In genomic region chr4:138576684-138577083, GRCh38 we compare ENCODE assay signal across 9 cellular contexts.
A peak's percentile ranks its signal among the peaks of the same experiment; 100 is the strongest.
DNase-seq lines count a peak whose midpoint lies in the region; ATAC-seq and TF ChIP-seq lines count a peak whose summit lies in the region.
"Had no signal": no experiment of that assay in that cellular context is flagged by ENCODE, and none has a peak within 500 bp of the region (broad histone marks: within the 10 kb centered on the region; RNA-seq: fewer than 3 reads in every experiment).

No MANE protein-coding gene starts in this region.

- H3K27me3 ChIP-seq in left lung (no peaks in the 10 kb centered on the region), sigmoid colon (no peaks in the 10 kb centered on the region), thyroid gland (no peaks in the 10 kb centered on the region)

- H3K27ac ChIP-seq in left lung = no peak overlapping the region
- H3K27ac ChIP-seq in sigmoid colon = no peak overlapping the region
- no peak overlapping the region for H3K27ac ChIP-seq in thyroid gland
- H3K27ac ChIP-seq: parathyroid adenoma had no signal

- intact Hi-C loops in left lung (cut with DNase I) (no loop called here), sigmoid colon (cut with DNase I) (no loop called here), thyroid gland (cut with DNase I) (no loop called here)

- WGBS in sigmoid colon, 2 donors = 32 to 38% methylated on average over 3 of the region's 3 CpGs
- 51 to 52% methylated on average over 3 of the region's 3 CpGs for WGBS in thyroid gland, 2 donors

- TF ChIP-seq CTCF in WI38 (IDR thresholded peaks at IDR 0.05; ENCODE audit: low read depth, low read length) (peak; percentile 36; the same call in 1 of the 2 replicates), left lung (IDR thresholded peaks at IDR 0.05) (peak in 1 of 2 donors; percentile 20), sigmoid colon (IDR thresholded peaks at IDR 0.05) (no peak), thyroid gland (IDR thresholded peaks at IDR 0.05) (peak in 1 of 6 experiments; percentile 13)

- peak; percentile 77 for TF ChIP-seq RAD21 in Ishikawa (IDR thresholded peaks at IDR 0.05; ENCODE audit: low read depth)

- TF ChIP-seq EP300 in Ishikawa (IDR thresholded peaks at IDR 0.05; ENCODE audit: borderline replicate concordance) (no peak), sigmoid colon (IDR thresholded peaks at IDR 0.05) (no peak)

- DNase-seq in EH (ENCODE audit: low read depth) (peak; percentile 65), left lung (no peak), hippocampal formation (lab: John Stamatoyannopoulos, UW) (no peak), sigmoid colon (no peak), thyroid gland (no peak)

- H3K9me3 ChIP-seq in left lung (peaks cover 0 to 24% of the 10 kb centered on the region in 2 donors), sigmoid colon (peaks cover 5 to 12% (median 8%) of the 10 kb centered on the region in 4 donors), thyroid gland (no peaks in the 10 kb centered on the region)

- no peak overlapping the region for H3K4me3 ChIP-seq in WI38 (ENCODE audit: low read depth, low read length)
- H3K4me3 ChIP-seq in left lung = no peak overlapping the region
- no peak overlapping the region for H3K4me3 ChIP-seq in sigmoid colon
- H3K4me3 ChIP-seq in thyroid gland (replicated peaks in 1 of 3) = no peak overlapping the region

- TF ChIP-seq POLR2A in sigmoid colon (IDR thresholded peaks at IDR 0.05) = no peak
- no peak for TF ChIP-seq POLR2A in thyroid gland (IDR thresholded peaks at IDR 0.05)

- no peaks in the 10 kb centered on the region for H3K36me3 ChIP-seq in left lung
- H3K36me3 ChIP-seq in sigmoid colon = no peaks in the 10 kb centered on the region
- no peaks in the 10 kb centered on the region for H3K36me3 ChIP-seq in thyroid gland

- ATAC-seq in left lung (peak; percentile 64), HG02571 (IDR thresholded peaks at IDR 0.05; ENCODE audit: unreplicated experiment) (no peak)

- no peaks in the 10 kb centered on the region for H3K4me1 ChIP-seq in left lung
- H3K4me1 ChIP-seq in sigmoid colon = peaks cover 0 to 6% (median 0%) of the 10 kb centered on the region in 4 donors
- no peaks in the 10 kb centered on the region for H3K4me1 ChIP-seq in thyroid gland
- H3K4me1 ChIP-seq: parathyroid adenoma had no signal

TF ChIP-seq in Ishikawa, 13 proteins besides CTCF, POLR2A, EP300 and RAD21:
- TF ChIP-seq EGR1 (IDR thresholded peaks at IDR 0.05) (no peak), TAF1 (IDR thresholded peaks at IDR 0.05; ENCODE audit: low read depth) (no peak), ZBTB7A (IDR thresholded peaks at IDR 0.05; ENCODE audit: low read depth) (no peak), TEAD4 (IDR thresholded peaks at IDR 0.05) (no peak), FOXM1 (IDR thresholded peaks at IDR 0.05; ENCODE audit: borderline replicate concordance, low read depth) (no peak), REST (IDR thresholded peaks at IDR 0.05; ENCODE audit: low read depth) (no peak), USF1 (IDR thresholded peaks at IDR 0.05) (no peak), YY1 (IDR thresholded peaks at IDR 0.05; ENCODE audit: low read depth) (no peak)
- TF ChIP-seq, protein P1, sequence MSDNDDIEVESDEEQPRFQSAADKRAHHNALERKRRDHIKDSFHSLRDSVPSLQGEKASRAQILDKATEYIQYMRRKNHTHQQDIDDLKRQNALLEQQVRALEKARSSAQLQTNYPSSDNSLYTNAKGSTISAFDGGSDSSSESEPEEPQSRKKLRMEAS (IDR thresholded peaks at IDR 0.05) = no peak
